ENCODE assay signal across 26 cellular contexts in the genomic region with DNA sequence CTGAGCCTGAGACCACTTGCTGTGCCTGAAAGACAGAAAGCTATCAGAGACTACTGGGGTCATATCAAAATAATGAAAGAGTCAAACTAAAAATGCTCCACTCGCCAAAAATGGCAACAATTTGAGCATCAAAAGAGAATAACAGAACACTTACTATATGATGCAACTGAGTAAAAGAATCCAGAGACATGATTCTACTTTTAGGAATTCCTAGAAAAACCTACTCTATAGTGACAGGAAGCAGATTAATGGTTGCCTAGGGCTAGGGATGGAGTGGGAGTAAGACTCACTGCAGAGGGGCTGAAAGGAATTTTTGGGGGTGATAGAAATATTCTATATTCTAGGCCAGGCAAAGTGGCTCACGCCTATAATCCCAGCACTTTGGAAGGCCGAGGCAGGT. TPM values are rescaled to one million over a fixed set of nuclear protein-coding genes. Genes with fewer than 3 reads are reported as not detected.
DNase-seq lines count a peak whose midpoint lies in the region; ATAC-seq, FAIRE-seq and TF ChIP-seq lines count a peak whose summit lies in the region.
"Had no signal": no experiment of that assay in that cellular context is flagged by ENCODE, and none has a peak within 500 bp of the region (broad histone marks: within the 10 kb centered on the region; RNA-seq: fewer than 3 reads in every experiment).

No MANE protein-coding gene starts in this region.

- TF ChIP-seq EP300 in HepG2 (IDR thresholded peaks at IDR 0.05; ENCODE audit: low read depth in 2 of 2, low read length in 2 of 2) (no peak), HepG2 (CRISPR knock-in tag; IDR thresholded peaks at IDR 0.05; ENCODE audit: borderline replicate concordance) (no peak), K562 (IDR thresholded peaks at IDR 0.05; ENCODE audit: low read length) (no peak)

- H2AFZ ChIP-seq in HepG2 (ENCODE audit: low read length) (no peak overlapping the region), K562 (ENCODE audit: low read depth, low read length) (no peak overlapping the region)

- H3K4me1 Mint-ChIP-seq in natural killer cell treated with Interleukin-12 subunit alpha and Interleukin-12 subunit beta and Interleukin-15 and Interleukin-18, amount 100 ng/mL, for 72 hours (ENCODE audit: low read depth in 2 of 2) = no peaks in the 10 kb centered on the region
- H3K4me1 Mint-ChIP-seq: CD14-positive monocyte had no signal

- TF ChIP-seq CTCF in HepG2 (CRISPR knock-in tag; IDR thresholded peaks at IDR 0.05) (no peak), right lobe of liver (IDR thresholded peaks at IDR 0.05) (no peak), K562 (IDR thresholded peaks at IDR 0.05 in 2 of 3, conservative IDR thresholded peaks at IDR 0.05 in 1 of 3; ENCODE audit: insufficient read depth in 2 of 3, low read depth in 1 of 3, low read length in 3 of 3) (no peak)

- H4K20me1 ChIP-seq in HepG2 (ENCODE audit: insufficient read depth, low read length) = no peaks in the 10 kb centered on the region
- H4K20me1 ChIP-seq in K562 (replicated peaks; ENCODE audit: control insufficient read depth, insufficient read depth, low read length) = no peaks in the 10 kb centered on the region

- in situ Hi-C loops in HepG2 (cut with HindIII; ENCODE audit: extremely low pct_ligation_motif_present, low pct_unique_long_range_greater_than_20kb) (no loop called here), K562 (cut with MboI) (no loop called here)

- no peak overlapping the region for H3K4me3 ChIP-seq in HepG2 (replicated peaks in 1 of 3; ENCODE audit: insufficient read depth in 1 of 3, low read depth in 2 of 3, low read length in 3 of 3)
- no peak overlapping the region for H3K4me3 ChIP-seq in right lobe of liver
- H3K4me3 ChIP-seq in K562 = no peak overlapping the region

- no peaks in the 10 kb centered on the region for H3K9me3 ChIP-seq in HepG2 (ENCODE audit: low read length)
- no peaks in the 10 kb centered on the region for H3K9me3 ChIP-seq in right lobe of liver
- H3K9me3 ChIP-seq in K562 (replicated peaks; ENCODE audit: control insufficient read depth, insufficient read depth, low read depth, low read length) = 0 out of 2 replicates have a peak, but pooled peaks cover 2% of the 10 kb centered on the region
- H3K9me3 ChIP-seq: BE2C, SK-N-SH had no signal

- TF ChIP-seq POLR2A in HepG2 (IDR thresholded peaks at IDR 0.05; ENCODE audit: insufficient read depth in 1 of 2, low read depth in 2 of 2, low read length in 2 of 2) (no peak), right lobe of liver (IDR thresholded peaks at IDR 0.05) (no peak), K562 (conservative IDR thresholded peaks at IDR 0.05) (no peak)

- H3K36me3 ChIP-seq in HepG2 (replicated peaks in 1 of 2; ENCODE audit: control insufficient read depth in 1 of 2, insufficient read depth in 2 of 2, low read length in 2 of 2) = no peaks in the 10 kb centered on the region
- no peaks in the 10 kb centered on the region for H3K36me3 ChIP-seq in right lobe of liver
- no peaks in the 10 kb centered on the region for H3K36me3 ChIP-seq in K562 (ENCODE audit: control insufficient read depth, insufficient read depth, low read length)
- H3K36me3 ChIP-seq: BE2C had no signal

- no peak for ATAC-seq in HepG2
- ATAC-seq in right lobe of liver = no peak
- no peak for ATAC-seq in K562
- ATAC-seq in natural killer cell treated with Interleukin-12 subunit alpha and Interleukin-12 subunit beta and Interleukin-15 and Interleukin-18, amount 100 ng/mL, for 72 hours = no peak

- no peaks in the 10 kb centered on the region for H3K36me3 Mint-ChIP-seq in natural killer cell treated with Interleukin-12 subunit alpha and Interleukin-12 subunit beta and Interleukin-15 and Interleukin-18, amount 100 ng/mL, for 72 hours
- H3K36me3 Mint-ChIP-seq: CD14-positive monocyte; CD8-positive, alpha-beta memory T cell had no signal

- TF ChIP-seq RAD21 in HepG2 (CRISPR knock-in tag; IDR thresholded peaks at IDR 0.05) = no peak
- no peak for TF ChIP-seq RAD21 in K562 (CRISPR knock-in tag; conservative IDR thresholded peaks at IDR 0.05 in 1 of 2, IDR thresholded peaks at IDR 0.05 in 1 of 2)

- H3K9ac ChIP-seq in HepG2 (ENCODE audit: insufficient read depth, low read depth, low read length) (no peak overlapping the region), K562 (ENCODE audit: insufficient read depth in 1 of 2, low read depth in 2 of 2, low read length in 2 of 2) (no peak overlapping the region)
- H3K9ac ChIP-seq: SK-N-SH had no signal

- DNase-seq in HepG2 (ENCODE audit: low spot score) (no peak), right lobe of liver (no peak), RKO (ENCODE audit: low spot score) (peak; percentile 20), K562 (ENCODE audit: extremely low read depth in 1 of 4, low spot score in 3 of 4) (no peak), NCI-H2107 treated with DMSO at 0.1 percent for 48 hours (lab: John Stamatoyannopoulos, UW; ENCODE audit: unreplicated experiment) (no peak), GM19238 (ENCODE audit: insufficient read length, low spot score) (no peak)
- no peak for DNase-seq in natural killer cell treated with Interleukin-12 subunit alpha and Interleukin-12 subunit beta and Interleukin-15 and Interleukin-18, amount 100 ng/mL, for 72 hours (ENCODE audit: low spot score)
- DNase-seq: ACHN; BE2C; Calu3; CD8-positive, alpha-beta memory T cell; DMS79 treated with DMSO at 0.1 percent for 48 hours; HCEC 1CT; MV-4-11; NCI-H1105; NCI-H1436 treated with DMSO at 0.1 percent for 48 hours; NCI-H187 treated with DMSO at 0.1 percent for 48 hours; NCI-H2107; NCI-H526 treated with DMSO at 0.1 percent for 48 hours; SIG-M5; SK-N-SH had no signal

- no peaks in the 10 kb centered on the region for H3K79me2 ChIP-seq in HepG2 (ENCODE audit: insufficient read depth, low read length)
- no peaks in the 10 kb centered on the region for H3K79me2 ChIP-seq in K562 (ENCODE audit: control insufficient read depth, insufficient read depth, low read length)

- 0% methylated on average over 3 of the region's 3 CpGs for WGBS in HepG2 (ENCODE audit: low lambda C conversion rate)
- WGBS in right lobe of liver (ENCODE audit: insufficient coverage, low coverage, low lambda C conversion rate, missing lambda C conversion rate) = 90% methylated on average over 3 of the region's 3 CpGs
- 47% methylated on average over 3 of the region's 3 CpGs for WGBS in K562 (ENCODE audit: insufficient coverage, low coverage, missing lambda C conversion rate)

- no peak overlapping the region for H3K27ac ChIP-seq in HepG2 (ENCODE audit: extremely low read length, insufficient read depth, low read length)
- no peak overlapping the region for H3K27ac ChIP-seq in right lobe of liver
- no peak overlapping the region for H3K27ac ChIP-seq in K562 (ENCODE audit: extremely low read depth, low read depth, low read length)
- H3K27ac ChIP-seq: 22Rv1 had no signal

- CTCF ChIA-PET in HepG2 (lab: Yijun Ruan, JAX; ENCODE audit: low intra/inter-chr PET ratio, low total read pairs) (no interaction called here), K562 (lab: Yijun Ruan, JAX; ENCODE audit: low intra/inter-chr PET ratio) (no interaction called here)

- no peak for FAIRE-seq in HepG2 (lab: Jason Lieb, UNC)
- no peak for FAIRE-seq in K562 (lab: Jason Lieb, UNC)
- FAIRE-seq: GM18507, H1 had no signal

- intact Hi-C loops in HepG2 (cut with micrococcal nuclease; ENCODE audit: unreplicated experiment) (loop anchor here (10.0 kb wide), 2 partner anchors 113 to 653 kb away; no protein-coding TSS in a partner anchor), right lobe of liver (cut with DNase I) (no loop called here), K562 (cut with micrococcal nuclease) (loop anchor here (10.0 kb wide), 1 partner anchor 123 kb away; no protein-coding TSS in a partner anchor)

- no peaks in the 10 kb centered on the region for H3K4me1 ChIP-seq in HepG2 (ENCODE audit: insufficient read depth, low read length)
- no peaks in the 10 kb centered on the region for H3K4me1 ChIP-seq in right lobe of liver
- H3K4me1 ChIP-seq in K562 (replicated peaks in 1 of 2; ENCODE audit: control insufficient read depth in 2 of 2, insufficient read depth in 2 of 2, low read length in 2 of 2) = no peaks in the 10 kb centered on the region; a peak in 1 of 5 replicates
- H3K4me1 ChIP-seq: BE2C had no signal

- no peaks in the 10 kb centered on the region for H3K9me1 ChIP-seq in K562 (ENCODE audit: control insufficient read depth, insufficient read depth, low read length)

- H3K9me3 Mint-ChIP-seq in natural killer cell treated with Interleukin-12 subunit alpha and Interleukin-12 subunit beta and Interleukin-15 and Interleukin-18, amount 100 ng/mL, for 72 hours = no peaks in the 10 kb centered on the region

- no TSS peak for BruUV-seq in HepG2 (replicated peaks; lab: Mats Ljungman, UMichigan)
- no TSS peak for BruUV-seq in K562 (replicated peaks; lab: Mats Ljungman, UMichigan)

- H3K27me3 Mint-ChIP-seq in natural killer cell treated with Interleukin-12 subunit alpha and Interleukin-12 subunit beta and Interleukin-15 and Interleukin-18, amount 100 ng/mL, for 72 hours = peaks cover 0 to 8% of the 10 kb centered on the region in 2 donors

- POLR2A ChIA-PET in HepG2 (lab: Yijun Ruan, JAX) = no interaction called here
- POLR2A ChIA-PET in K562 (lab: Yijun Ruan, JAX) = no interaction called here

- H3K27me3 ChIP-seq in HepG2 (ENCODE audit: control insufficient read depth in 1 of 2, insufficient read depth in 2 of 2, low read length in 2 of 2) = no peaks in the 10 kb centered on the region
- H3K27me3 ChIP-seq in right lobe of liver = no peaks in the 10 kb centered on the region
- H3K27me3 ChIP-seq in K562 (ENCODE audit: control insufficient read depth in 2 of 2, insufficient read depth in 2 of 2, low read length in 2 of 2) = no peaks in the 10 kb centered on the region
- H3K27me3 ChIP-seq: BE2C had no signal

- H3K4me2 ChIP-seq in HepG2 (ENCODE audit: low read depth, low read length) (no peak overlapping the region), K562 (ENCODE audit: insufficient read depth, low read length) (no peak overlapping the region)
- H3K4me2 ChIP-seq: SK-N-SH had no signal

- H3K27ac Mint-ChIP-seq in natural killer cell treated with Interleukin-12 subunit alpha and Interleukin-12 subunit beta and Interleukin-15 and Interleukin-18, amount 100 ng/mL, for 72 hours = no peak overlapping the region
- H3K27ac Mint-ChIP-seq: CD14-positive monocyte; CD8-positive, alpha-beta memory T cell had no signal

- H3K4me3 Mint-ChIP-seq in natural killer cell treated with Interleukin-12 subunit alpha and Interleukin-12 subunit beta and Interleukin-15 and Interleukin-18, amount 100 ng/mL, for 72 hours = no peak overlapping the region
- H3K4me3 Mint-ChIP-seq: CD14-positive monocyte; CD8-positive, alpha-beta memory T cell had no signal

RNA-seq across cellular contexts. Expression of gene SLAIN2, which starts 29.4 kb away (rescaled TPM):
- total RNA-seq in HepG2 (2016; rRNA removed; fragmentation: Illumina TruSeq; extraction: Trizol) (20.0 and 20.7 TPM in 2 replicates), right lobe of liver (10 to 100 TPM; 36.4 to 80.6 (median 45.1) TPM), K562 (2014; rRNA removed) (8.4 and 11.5 TPM in 2 replicates), K562 (2014; rRNA removed; fragmentation: Illumina TruSeq; extraction: Trizol) (35.0 and 36.6 TPM in 2 replicates), K562 (2015; rRNA removed; fragmentation: Illumina TruSeq; extraction: Trizol) (46.9 and 56.8 TPM in 2 replicates), K562 (2021) (42.8 and 43.0 TPM in 2 replicates)
- 13.9 and 17.5 TPM in 2 replicates for total RNA-seq in HepG2 (2016; cell fraction: cytosol; rRNA removed; fragmentation: Illumina TruSeq; extraction: Trizol; ENCODE audit: low read depth)
- 16.3 and 22.8 TPM in 2 replicates for total RNA-seq in HepG2 (2016; cell fraction: insoluble cytoplasmic fraction; rRNA removed; fragmentation: Illumina TruSeq; extraction: Trizol)
- total RNA-seq in HepG2 (2016; cell fraction: membrane; rRNA removed; fragmentation: Illumina TruSeq; extraction: Trizol) = 18.8 and 20.0 TPM in 2 replicates
- 12.7 and 22.6 TPM in 2 replicates for total RNA-seq in HepG2 (2016; cell fraction: nucleus; rRNA removed; fragmentation: Illumina TruSeq; extraction: Trizol)
- polyA plus RNA-seq in HepG2 (2011; rRNA removed) (20.4 and 22.5 TPM in 2 replicates), K562 (2011; rRNA removed) (25.5 and 41.8 TPM in 2 replicates), K562 (2014; fragmentation: Illumina TruSeq; extraction: Trizol) (86.2 and 116 TPM in 2 replicates), K562 (2014; fragmentation: Nextera tagmentation; extraction: Ambion mirVana) (1 to 10 TPM; 3.5 to 6.2 TPM), K562 (2014; rRNA removed) (11.7 and 20.2 TPM in 2 replicates)
- polyA plus RNA-seq in HepG2 (2011; cell fraction: cytosol; rRNA removed) = 10.4 and 17.0 TPM in 2 replicates
- polyA plus RNA-seq in HepG2 (2011; cell fraction: nucleus; rRNA removed) = 8.0 and 8.2 TPM in 2 replicates
- polyA plus RNA-seq in HepG2 (2012) = 26.5 and 27.1 TPM in 2 replicates
- polyA plus RNA-seq in HepG2 (2016; cell fraction: cytosol; fragmentation: Illumina TruSeq; extraction: Trizol; ENCODE audit: low read depth) = 5.5 and 5.7 TPM in 2 replicates
- 23.2 and 28.6 TPM in 2 replicates for polyA plus RNA-seq in HepG2 (2016; cell fraction: insoluble cytoplasmic fraction; fragmentation: Illumina TruSeq; extraction: Trizol; ENCODE audit: low read depth)
- 16.2 and 17.9 TPM in 2 replicates for polyA plus RNA-seq in HepG2 (2016; cell fraction: membrane; fragmentation: Illumina TruSeq; extraction: Trizol; ENCODE audit: low read depth)
- 22.1 and 22.2 TPM in 2 replicates for polyA plus RNA-seq in HepG2 (2016; cell fraction: nucleus; fragmentation: Illumina TruSeq; extraction: Trizol; ENCODE audit: insufficient read depth, low read depth)
- 15.3 and 16.0 TPM in 2 replicates for polyA minus RNA-seq in HepG2 (2011; rRNA and poly(A)+ RNA removed; ENCODE audit: low replicate concordance)
- 8.3 and 11.8 TPM in 2 replicates for polyA minus RNA-seq in HepG2 (2011; cell fraction: cytosol; rRNA and poly(A)+ RNA removed)
- 29.0 and 30.6 TPM in 2 replicates for polyA minus RNA-seq in HepG2 (2011; cell fraction: nucleus; rRNA and poly(A)+ RNA removed)
- total RNA-seq in K562 (2011; cell fraction: chromatin; rRNA removed; ENCODE audit: low replicate concordance) = 23.3 and 34.3 TPM in 2 replicates
- 8.2 and 9.6 TPM in 2 replicates for total RNA-seq in K562 (2011; cell fraction: nucleolus; rRNA removed)
- 16.6 and 27.1 TPM in 2 replicates for total RNA-seq in K562 (2011; cell fraction: nucleoplasm; rRNA removed)
- polyA plus RNA-seq in K562 (2011; cell fraction: cytosol; rRNA removed) = 19.2 and 27.7 TPM in 2 replicates
- 23.9 and 24.2 TPM in 2 replicates for polyA plus RNA-seq in K562 (2011; cell fraction: nucleus; rRNA removed)
- polyA plus RNA-seq in K562 (2012) = 42.5 and 45.8 TPM in 2 replicates
- polyA minus RNA-seq in K562 (2011; rRNA and poly(A)+ RNA removed) = 22.8 and 26.4 TPM in 2 replicates
- 21.3 and 21.8 TPM in 2 replicates for polyA minus RNA-seq in K562 (2011; cell fraction: cytosol; rRNA and poly(A)+ RNA removed)
- 12.5 and 32.0 TPM in 2 replicates for polyA minus RNA-seq in K562 (2011; cell fraction: nucleus; rRNA and poly(A)+ RNA removed)
- total RNA-seq in natural killer cell treated with Interleukin-12 subunit alpha and Interleukin-12 subunit beta and Interleukin-15 and Interleukin-18, amount 100 ng/mL, for 72 hours = 10 to 100 TPM; 42.4 to 89.3 TPM

RNA-seq across cellular contexts. Expression of gene TEC, which starts 42.3 kb away (rescaled TPM):
- total RNA-seq in HepG2 (2016; rRNA removed; fragmentation: Illumina TruSeq; extraction: Trizol) = 0.20 TPM in 2 replicates
- not detected in 2 replicates for total RNA-seq in HepG2 (2016; cell fraction: cytosol; rRNA removed; fragmentation: Illumina TruSeq; extraction: Trizol; ENCODE audit: low read depth)
- total RNA-seq in HepG2 (2016; cell fraction: insoluble cytoplasmic fraction; rRNA removed; fragmentation: Illumina TruSeq; extraction: Trizol) = 0.21 and 0.22 TPM in 2 replicates
- total RNA-seq in HepG2 (2016; cell fraction: membrane; rRNA removed; fragmentation: Illumina TruSeq; extraction: Trizol) = 0.09 TPM in 1 of 2 replicates, not detected in the other
- total RNA-seq in HepG2 (2016; cell fraction: nucleus; rRNA removed; fragmentation: Illumina TruSeq; extraction: Trizol) = 0.13 and 0.43 TPM in 2 replicates
- polyA plus RNA-seq in HepG2 (2011; rRNA removed) = 0.05 and 0.10 TPM in 2 replicates
- polyA plus RNA-seq in HepG2 (2011; cell fraction: cytosol; rRNA removed) = 0.08 and 0.09 TPM in 2 replicates
- polyA plus RNA-seq in HepG2 (2011; cell fraction: nucleus; rRNA removed) = 0.14 and 0.17 TPM in 2 replicates
- polyA plus RNA-seq in HepG2 (2012) = 0.12 and 0.25 TPM in 2 replicates
- not detected in 2 replicates for polyA plus RNA-seq in HepG2 (2016; cell fraction: cytosol; fragmentation: Illumina TruSeq; extraction: Trizol; ENCODE audit: low read depth)
- 0.21 TPM in 1 of 2 replicates, not detected in the other for polyA plus RNA-seq in HepG2 (2016; cell fraction: insoluble cytoplasmic fraction; fragmentation: Illumina TruSeq; extraction: Trizol; ENCODE audit: low read depth)
- polyA plus RNA-seq in HepG2 (2016; cell fraction: membrane; fragmentation: Illumina TruSeq; extraction: Trizol; ENCODE audit: low read depth) = 0.08 TPM in 1 of 2 replicates, not detected in the other
- 0.19 TPM in 1 of 2 replicates, not detected in the other for polyA plus RNA-seq in HepG2 (2016; cell fraction: nucleus; fragmentation: Illumina TruSeq; extraction: Trizol; ENCODE audit: insufficient read depth, low read depth)
- polyA minus RNA-seq in HepG2 (2011; rRNA and poly(A)+ RNA removed; ENCODE audit: low replicate concordance) = 0.12 and 0.91 TPM in 2 replicates
- not detected in 2 replicates for polyA minus RNA-seq in HepG2 (2011; cell fraction: cytosol; rRNA and poly(A)+ RNA removed)
- 0.50 and 0.64 TPM in 2 replicates for polyA minus RNA-seq in HepG2 (2011; cell fraction: nucleus; rRNA and poly(A)+ RNA removed)
- 1 to 10 TPM; 1.5 to 4.2 (median 3.0) TPM for total RNA-seq in right lobe of liver
- 12.7 and 33.0 TPM in 2 replicates for total RNA-seq in K562 (2011; cell fraction: chromatin; rRNA removed; ENCODE audit: low replicate concordance)
- total RNA-seq in K562 (2011; cell fraction: nucleolus; rRNA removed) = 6.3 and 7.9 TPM in 2 replicates
- 11.6 and 13.3 TPM in 2 replicates for total RNA-seq in K562 (2011; cell fraction: nucleoplasm; rRNA removed)
- total RNA-seq in K562 (2014; rRNA removed) = 9.6 and 14.7 TPM in 2 replicates
- 10.2 and 11.4 TPM in 2 replicates for total RNA-seq in K562 (2014; rRNA removed; fragmentation: Illumina TruSeq; extraction: Trizol)
- 12.5 and 13.0 TPM in 2 replicates for total RNA-seq in K562 (2015; rRNA removed; fragmentation: Illumina TruSeq; extraction: Trizol)
- total RNA-seq in K562 (2021) = 6.8 and 8.0 TPM in 2 replicates
- 8.0 and 9.8 TPM in 2 replicates for polyA plus RNA-seq in K562 (2011; rRNA removed)
- polyA plus RNA-seq in K562 (2011; cell fraction: cytosol; rRNA removed) = 1.8 and 5.7 TPM in 2 replicates
- polyA plus RNA-seq in K562 (2011; cell fraction: nucleus; rRNA removed) = 10.2 and 21.9 TPM in 2 replicates
- 7.2 and 7.8 TPM in 2 replicates for polyA plus RNA-seq in K562 (2012)
- polyA plus RNA-seq in K562 (2014; fragmentation: Illumina TruSeq; extraction: Trizol) = 7.4 and 8.8 TPM in 2 replicates
- 1 to 10 TPM; 5.3 to 8.2 TPM for polyA plus RNA-seq in K562 (2014; fragmentation: Nextera tagmentation; extraction: Ambion mirVana)
- 6.8 and 10.6 TPM in 2 replicates for polyA plus RNA-seq in K562 (2014; rRNA removed)
- polyA minus RNA-seq in K562 (2011; rRNA and poly(A)+ RNA removed) = 15.1 and 25.1 TPM in 2 replicates
- polyA minus RNA-seq in K562 (2011; cell fraction: cytosol; rRNA and poly(A)+ RNA removed) = 4.4 and 5.4 TPM in 2 replicates
- polyA minus RNA-seq in K562 (2011; cell fraction: nucleus; rRNA and poly(A)+ RNA removed) = 11.6 and 30.9 TPM in 2 replicates
- 1 to 10 TPM; 2.0 to 3.1 TPM for total RNA-seq in natural killer cell treated with Interleukin-12 subunit alpha and Interleukin-12 subunit beta and Interleukin-15 and Interleukin-18, amount 100 ng/mL, for 72 hours
- total RNA-seq: G401 had no signal

Comparison
In these comparisons a context has a peak if more than half of its experiments do, and no peak if none do; other contexts are left out.
1. intact Hi-C loops: an anchor here in HepG2 (10.0 kb wide) and K562 (10.0 kb wide); none called in right lobe of liver.
2. Of the 241 proteins assayed by ChIP-seq in both HepG2 and K562: peak only in HepG2: BCL6; only in K562: ATF4 and MEIS2; in both: none; in neither: 236; mixed calls (peak in some experiments, not most) for 2.